ENCODE assay signal across 15 cellular contexts in genomic region chr3:151919030-151919328, GRCh38. TPM values are rescaled to one million over a fixed set of nuclear protein-coding genes. Genes with fewer than 3 reads are reported as not detected.
DNase-seq lines count a peak whose midpoint lies in the region; ATAC-seq, FAIRE-seq and TF ChIP-seq lines count a peak whose summit lies in the region.
"Had no signal": no experiment of that assay in that cellular context is flagged by ENCODE, and none has a peak within 500 bp of the region (broad histone marks: within the 10 kb centered on the region; RNA-seq: fewer than 3 reads in every experiment).

No MANE protein-coding gene starts in this region.

- H3K9ac ChIP-seq in IMR-90 (ENCODE audit: low read depth, low read length) (no peak overlapping the region), keratinocyte (ENCODE audit: control insufficient read depth, extremely low read depth, insufficient read depth, low read length) (no peak overlapping the region)
- H3K9ac ChIP-seq: BLaER1 treated with 17β-estradiol and CSF1 and Interleukin-3, amounts not matched to agents 10 nM and 100 nM had no signal

- H3K14ac ChIP-seq in IMR-90 (replicated peaks; ENCODE audit: low read depth, low read length), result no peak overlapping the region

- dilution Hi-C loops in IMR-90 (cut with HindIII; ENCODE audit: low sequenced_read_pairs, unreplicated experiment) (no loop called here), keratinocyte (cut with MboI; ENCODE audit: extremely low pct_ligation_motif_present, low sequenced_read_pairs) (no loop called here)

- H2BK15ac ChIP-seq in IMR-90 (ENCODE audit: low read depth, low read length), result peak overlapping the region; percentile 52; the same call in 1 of the 3 replicates

- H3K36me3 ChIP-seq in IMR-90 (ENCODE audit: control insufficient read depth, insufficient read depth, low read length) (no peaks in the 10 kb centered on the region), keratinocyte (ENCODE audit: control insufficient read depth in 2 of 2, extremely low read depth in 1 of 2, insufficient read depth in 2 of 2, low read length in 2 of 2) (no peaks in the 10 kb centered on the region)
- H3K36me3 ChIP-seq: BLaER1 treated with 17β-estradiol and CSF1 and Interleukin-3, amounts not matched to agents 10 nM and 100 nM; MG63; Peyer's patch had no signal

- CTCF ChIA-PET in IMR-90 (lab: Yijun Ruan, JAX), result interaction anchor here (0.7 to 2.0 kb wide), 4 partner anchors 14 to 481 kb away, joined by 4 to 9 read pairs (median 4); no protein-coding TSS in a partner anchor

- H3K27ac ChIP-seq in IMR-90 (ENCODE audit: insufficient read depth, low read length) (no peak overlapping the region), keratinocyte (ENCODE audit: control insufficient read depth, insufficient read depth, low read length) (peak overlapping the region; percentile 65)
- H3K27ac ChIP-seq: BLaER1 treated with 17β-estradiol and CSF1 and Interleukin-3, amounts not matched to agents 10 nM and 100 nM; Peyer's patch had no signal

- H3K79me1 ChIP-seq in IMR-90 (ENCODE audit: low read depth in 1 of 2, low read length in 2 of 2), result no peaks in the 10 kb centered on the region

- FAIRE-seq in keratinocyte (lab: Jason Lieb, UNC), result no peak
- no peak for FAIRE-seq in frontal cortex (lab: Jason Lieb, UNC)
- FAIRE-seq: D721Med, H1 had no signal

- no peaks in the 10 kb centered on the region for H3K79me2 ChIP-seq in keratinocyte (ENCODE audit: control insufficient read depth, insufficient read depth, low read length)

- H4K20me1 ChIP-seq in IMR-90 (ENCODE audit: insufficient read depth, low read length) (no peaks in the 10 kb centered on the region), keratinocyte (ENCODE audit: control insufficient read depth, extremely low read depth, insufficient read depth, low read length) (no peaks in the 10 kb centered on the region)
- H4K20me1 ChIP-seq: BLaER1 treated with 17β-estradiol and CSF1 and Interleukin-3, amounts not matched to agents 10 nM and 100 nM had no signal

- peaks cover 3% of the 10 kb centered on the region; the same call in 1 of the 2 replicates for H3K9me3 ChIP-seq in IMR-90 (ENCODE audit: control insufficient read depth, insufficient read depth, low read length)
- H3K9me3 ChIP-seq in keratinocyte (ENCODE audit: control insufficient read depth, low read depth, low read length), result no peaks in the 10 kb centered on the region
- H3K9me3 ChIP-seq: MG63, Peyer's patch had no signal

- ATAC-seq in HG03378 (IDR thresholded peaks at IDR 0.05; ENCODE audit: unreplicated experiment), result peak; percentile 10
- ATAC-seq in IMR-90 (ENCODE audit: low read depth), result no peak
- ATAC-seq in stimulated activated naive CD8-positive, alpha-beta T cell treated with anti-CD3 and anti-CD28 coated beads, Interleukin-15, amount 100 ng/mL, for 72 hours, result peak; percentile 20
- ATAC-seq: Right ventricle myocardium inferior had no signal

- no TSS peak for BruUV-seq in IMR-90 (replicated peaks; lab: Mats Ljungman, UMichigan)

- in situ Hi-C loops in IMR-90 (cut with MboI; ENCODE audit: low sequenced_read_pairs), result loop anchor here (5.0 kb wide), 1 partner anchor 627 kb away; no protein-coding TSS in a partner anchor

- 0 out of 2 replicates have a peak overlapping the region, but pooled peaks have one; percentile 22 for H2BK120ac ChIP-seq in IMR-90 (ENCODE audit: low read depth, low read length)

- intact Hi-C loops in IMR-90 (cut with micrococcal nuclease), result loop anchor here (2.0 to 5.0 kb wide), 4 partner anchors 450 to 692 kb away; no protein-coding TSS in a partner anchor

- H4K5ac ChIP-seq in IMR-90 (ENCODE audit: low read depth, low read length), result no peak overlapping the region

- TF ChIP-seq RAD21 in IMR-90 (IDR thresholded peaks at IDR 0.05; ENCODE audit: low read length), result no peak

- H2AK5ac ChIP-seq in IMR-90 (ENCODE audit: low read depth, low read length), result 0 out of 2 replicates have a peak overlapping the region, but pooled peaks have one; percentile 20

- H3K27ac Mint-ChIP-seq in stimulated activated naive CD8-positive, alpha-beta T cell treated with anti-CD3 and anti-CD28 coated beads, Interleukin-15, amount 100 ng/mL, for 72 hours, result no peak overlapping the region

- H3K4ac ChIP-seq in IMR-90 (ENCODE audit: low read depth, low read length), result no peak overlapping the region

- TF ChIP-seq CTCF in IMR-90 (conservative IDR thresholded peaks at IDR 0.05; ENCODE audit: low read depth, low read length) (no peak), keratinocyte (optimal IDR thresholded peaks at IDR 0.05 in 1 of 3, IDR thresholded peaks at IDR 0.05 in 1 of 3, conservative IDR thresholded peaks at IDR 0.05 in 1 of 3; ENCODE audit: extremely low read depth in 1 of 3, insufficient read depth in 2 of 3, low read length in 3 of 3) (no peak)

- no peak overlapping the region for H3K56ac ChIP-seq in IMR-90 (ENCODE audit: extremely low read depth, insufficient read depth, low read length)

- H3K9me3 Mint-ChIP-seq in stimulated activated naive CD8-positive, alpha-beta T cell treated with anti-CD3 and anti-CD28 coated beads, Interleukin-15, amount 100 ng/mL, for 72 hours, result no peaks in the 10 kb centered on the region
- H3K9me3 Mint-ChIP-seq: CD8-positive, alpha-beta memory T cell had no signal

- H4K91ac ChIP-seq in IMR-90 (ENCODE audit: insufficient read depth, low read depth, low read length), result no peak overlapping the region

- H2AK9ac ChIP-seq in IMR-90 (replicated peaks; ENCODE audit: low read depth, low read length, poor library complexity), result no peak overlapping the region

- no peak overlapping the region for H4K8ac ChIP-seq in IMR-90 (ENCODE audit: low read depth in 2 of 2, low read length in 2 of 2)

- H3K27me3 Mint-ChIP-seq in stimulated activated naive CD8-positive, alpha-beta T cell treated with anti-CD3 and anti-CD28 coated beads, Interleukin-15, amount 100 ng/mL, for 72 hours, result no peaks in the 10 kb centered on the region
- H3K27me3 Mint-ChIP-seq: CD8-positive, alpha-beta memory T cell had no signal

- POLR2A ChIA-PET in IMR-90 (lab: Charles Lee; ENCODE audit: unreplicated experiment), result no interaction called here

- H3K9me1 ChIP-seq in IMR-90 (ENCODE audit: insufficient read depth, low read length), result no peaks in the 10 kb centered on the region
- no peaks in the 10 kb centered on the region for H3K9me1 ChIP-seq in keratinocyte (ENCODE audit: control insufficient read depth, extremely low read depth, insufficient read depth, low read length)

- H3K4me2 ChIP-seq in IMR-90 (ENCODE audit: low read depth, low read length), result no peak overlapping the region
- H3K4me2 ChIP-seq in keratinocyte (ENCODE audit: control insufficient read depth, extremely low read depth, insufficient read depth, low read depth, low read length), result no peak overlapping the region
- H3K4me2 ChIP-seq: BLaER1 treated with 17β-estradiol and CSF1 and Interleukin-3, amounts not matched to agents 10 nM and 100 nM had no signal

- no peak overlapping the region for H2BK5ac ChIP-seq in IMR-90 (ENCODE audit: low read depth, low read length, poor library complexity, severe bottlenecking)

- peaks cover 5% of the 10 kb centered on the region for H3K4me1 Mint-ChIP-seq in stimulated activated naive CD8-positive, alpha-beta T cell treated with anti-CD3 and anti-CD28 coated beads, Interleukin-15, amount 100 ng/mL, for 72 hours
- H3K4me1 Mint-ChIP-seq: CD8-positive, alpha-beta memory T cell had no signal

- peak overlapping the region; percentile 14 for H2BK20ac ChIP-seq in IMR-90 (ENCODE audit: low read depth, low read length)

- H3K4me1 ChIP-seq in IMR-90 (ENCODE audit: control insufficient read depth, insufficient read depth, low read length) (peaks cover 2% of the 10 kb centered on the region; the same call in 1 of the 2 replicates), keratinocyte (ENCODE audit: control insufficient read depth, extremely low read depth, insufficient read depth, low read length) (peaks cover 21% of the 10 kb centered on the region)
- H3K4me1 ChIP-seq: Peyer's patch had no signal

- no peak for TF ChIP-seq POLR2A in IMR-90 (IDR thresholded peaks at IDR 0.05; ENCODE audit: low read depth, low read length)

- H3K27me3 ChIP-seq in IMR-90 (ENCODE audit: control insufficient read depth, insufficient read depth, low read length) (no peaks in the 10 kb centered on the region), keratinocyte (ENCODE audit: control insufficient read depth, extremely low read depth, insufficient read depth, low read length) (no peaks in the 10 kb centered on the region)
- H3K27me3 ChIP-seq: BLaER1 treated with 17β-estradiol and CSF1 and Interleukin-3, amounts not matched to agents 10 nM and 100 nM; MG63; Peyer's patch had no signal

- DNase-seq in IMR-90 (no peak), keratinocyte (ENCODE audit: low read depth, low spot score) (no peak), frontal cortex (ENCODE audit: low spot score in 2 of 2) (no peak), pons (ENCODE audit: low spot score) (no peak)
- DNase-seq in stimulated activated naive CD8-positive, alpha-beta T cell treated with anti-CD3 and anti-CD28 coated beads, Interleukin-15, amount 100 ng/mL, for 72 hours, result no peak
- no peak for DNase-seq in activated CD8-positive, alpha-beta memory T cell treated with anti-CD3 and anti-CD28 coated beads, Interleukin-2, amount 50 U/mL, for 48 hours
- DNase-seq: MG63; NK-92 treated with Interleukin-12 subunit alpha and Interleukin-12 subunit beta, amount 100 ng/mL, for 24 hours; Peyer's patch had no signal

- H3K23ac ChIP-seq in IMR-90 (ENCODE audit: low read depth, low read length), result no peak overlapping the region

- no peak overlapping the region for H3K4me3 ChIP-seq in IMR-90 (ENCODE audit: insufficient read depth, low read depth, low read length)
- no peak overlapping the region for H3K4me3 ChIP-seq in keratinocyte (ENCODE audit: control insufficient read depth in 2 of 3, extremely low read depth in 1 of 3, insufficient read depth in 2 of 3, low read depth in 1 of 3, low read length in 3 of 3)
- H3K4me3 ChIP-seq: BLaER1 treated with 17β-estradiol and CSF1 and Interleukin-3, amounts not matched to agents 10 nM and 100 nM; MG63; Peyer's patch had no signal

- H2AFZ ChIP-seq in IMR-90 (replicated peaks; ENCODE audit: low read length, poor library complexity) (no peak overlapping the region), keratinocyte (ENCODE audit: control insufficient read depth, low read length) (peak overlapping the region; percentile 60)

- H3K18ac ChIP-seq in IMR-90 (ENCODE audit: low read depth, low read length), result no peak overlapping the region

- H3K4me3 Mint-ChIP-seq in stimulated activated naive CD8-positive, alpha-beta T cell treated with anti-CD3 and anti-CD28 coated beads, Interleukin-15, amount 100 ng/mL, for 72 hours, result no peak overlapping the region
- H3K4me3 Mint-ChIP-seq: CD8-positive, alpha-beta memory T cell had no signal

- WGBS in IMR-90 (ENCODE audit: extremely low coverage in 2 of 2, insufficient read length in 1 of 2), 2 experiments, result no CpG with 5 or more reads among the region's 2 CpGs

RNA-seq across cellular contexts. Expression of gene SUCNR1, which starts 45.5 kb away (rescaled TPM):
- total RNA-seq in IMR-90 (2012; rRNA removed) (not detected in 2 replicates), frontal cortex (0.41 TPM)
- polyA plus RNA-seq in IMR-90 (2012; rRNA removed) (not detected in 2 replicates), keratinocyte (not detected in 3 replicates)
- not detected in 2 replicates for polyA plus RNA-seq in IMR-90 (2012; cell fraction: cytosol; rRNA removed)
- polyA plus RNA-seq in IMR-90 (2012; cell fraction: nucleus; rRNA removed; ENCODE audit: low replicate concordance), result not detected in 2 replicates
- not detected for polyA plus RNA-seq in keratinocyte (2011; ENCODE audit: low read depth)
- not detected in 2 replicates for polyA plus RNA-seq in keratinocyte (2011; cell fraction: cytosol; rRNA removed)
- polyA plus RNA-seq in keratinocyte (2011; cell fraction: nucleus; rRNA removed), result not detected in 2 replicates
- polyA plus RNA-seq in keratinocyte (2012; ENCODE audit: low replicate concordance), result not detected in 2 replicates
- not detected in 3 replicates for polyA minus RNA-seq in keratinocyte
- not detected for polyA minus RNA-seq in keratinocyte (2011; cell fraction: cytosol; rRNA and poly(A)+ RNA removed)
- not detected in 2 replicates for polyA minus RNA-seq in keratinocyte (2011; cell fraction: nucleus; rRNA and poly(A)+ RNA removed)
- total RNA-seq: CD8-positive, alpha-beta memory T cell; H1 had no signal
- polyA plus RNA-seq: CD8-positive, alpha-beta memory T cell; H1 had no signal
